ENCODE assay signal across 15 cellular contexts in the genomic region with DNA sequence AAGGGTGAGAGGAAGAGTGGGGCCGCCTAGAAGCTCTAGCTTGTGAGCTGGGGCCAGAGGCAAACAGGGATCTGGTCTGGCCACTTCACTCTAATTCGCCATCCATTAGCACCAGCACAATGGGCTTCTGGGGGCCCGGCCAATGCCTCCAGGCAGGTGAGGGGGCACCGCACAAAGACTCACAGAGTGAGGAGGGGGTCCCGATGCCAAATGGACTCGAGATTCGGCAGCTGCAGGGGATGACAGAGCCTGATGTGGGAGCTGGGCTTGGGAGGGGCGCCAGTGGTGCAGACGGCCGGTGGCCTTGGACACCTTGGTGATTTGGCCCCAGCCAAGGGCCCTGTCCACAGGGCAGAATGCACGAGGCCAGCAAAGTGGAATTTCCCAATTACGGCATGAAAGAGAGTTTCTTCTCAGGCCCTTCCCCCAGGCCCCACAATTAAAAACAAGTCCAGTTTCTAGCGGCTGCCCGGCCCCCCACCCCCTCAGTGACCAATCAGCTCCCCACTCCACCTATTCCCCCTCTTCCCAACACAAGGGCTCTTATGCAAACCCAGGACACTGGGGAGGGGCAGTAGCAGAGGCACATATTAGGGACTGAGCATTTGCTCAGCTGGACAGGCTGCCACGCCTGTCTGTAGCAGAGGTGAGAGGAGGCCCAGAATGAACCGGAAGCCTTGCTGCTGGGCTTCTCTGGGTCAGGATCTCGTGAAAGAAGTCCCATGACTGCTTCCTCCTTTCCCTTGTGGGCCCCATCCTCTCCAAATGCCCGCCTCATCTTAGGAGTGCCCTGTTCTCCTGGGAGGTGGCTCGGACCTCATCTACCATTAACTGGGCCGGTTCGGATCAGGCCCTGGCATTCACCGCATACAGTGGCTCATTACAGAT. TPM values are rescaled to one million over a fixed set of nuclear protein-coding genes. Genes with fewer than 3 reads are reported as not detected.
DNase-seq lines count a peak whose midpoint lies in the region; ATAC-seq and TF ChIP-seq lines count a peak whose summit lies in the region.
"Had no signal": no experiment of that assay in that cellular context is flagged by ENCODE, and none has a peak within 500 bp of the region (broad histone marks: within the 10 kb centered on the region; RNA-seq: fewer than 3 reads in every experiment).

No MANE protein-coding gene starts in this region.

- no peaks in the 10 kb centered on the region for H3K9me3 Mint-ChIP-seq in natural killer cell
- H3K9me3 Mint-ChIP-seq: activated T-cell treated with anti-CD3 and anti-CD28 coated beads, Interleukin-2, amount 50 U/mL, for 72 hours; stimulated activated memory B cell treated with anti-CD40 and anti-IgM and Interleukin-4, amounts not matched to agents 10 μg/mL and 1 μg/mL and 100 μg/mL, for 72 hours had no signal

- H3K9me3 ChIP-seq in prostate gland (no peaks in the 10 kb centered on the region), HAP-1 (no peaks in the 10 kb centered on the region)

- TF ChIP-seq CTCF in prostate gland (IDR thresholded peaks at IDR 0.05) (no peak), natural killer cell (IDR thresholded peaks at IDR 0.05) (no peak)

- H3K27me3 Mint-ChIP-seq in natural killer cell (ENCODE audit: low read depth in 2 of 2) = no peaks in the 10 kb centered on the region
- H3K27me3 Mint-ChIP-seq: stimulated activated memory B cell treated with anti-CD40 and anti-IgM and Interleukin-4, amounts not matched to agents 10 μg/mL and 1 μg/mL and 100 μg/mL, for 72 hours had no signal

- no peak for DNase-seq in Right ventricle myocardium inferior (ENCODE audit: missing footprints)
- no peak for DNase-seq in cardiac septum (ENCODE audit: low spot score)
- peak in 30 of 51 donors; percentile 12 to 80 (median 64) for DNase-seq in hypothalamus (lab: John Stamatoyannopoulos, UW)
- DNase-seq in prostate gland (ENCODE audit: low spot score) = no peak
- no peak for DNase-seq in natural killer cell
- no peak for DNase-seq in HAP-1 (ENCODE audit: low spot score in 2 of 2)
- DNase-seq: activated T-cell treated with anti-CD3 and anti-CD28 coated beads, Interleukin-2, amount 50 U/mL, for 72 hours; effector memory CD4-positive, alpha-beta T cell; EL; NCI-H1436; PC-9; small intestine had no signal

- H3K4me3 ChIP-seq in prostate gland (no peak overlapping the region), HAP-1 (no peak overlapping the region)
- H3K4me3 ChIP-seq: PC-9 had no signal

- intact Hi-C loops in Right ventricle myocardium inferior (cut with DNase I) = no loop called here
- intact Hi-C loops in cardiac septum (cut with DNase I) = no loop called here
- intact Hi-C loops in prostate gland (cut with DNase I) = no loop called here
- intact Hi-C loops in natural killer cell (cut with micrococcal nuclease) = no loop called here

- WGBS in prostate gland = 56% methylated on average over 22 of the region's 22 CpGs

- H3K27ac ChIP-seq in prostate gland = peak overlapping the region; percentile 67 to 78
- H3K27ac ChIP-seq: PC-9 had no signal

- in situ Hi-C loops in HAP-1 (cut with MboI; ENCODE audit: low sequenced_read_pairs) = no loop called here

- H3K36me3 Mint-ChIP-seq in natural killer cell = peaks cover 3% of the 10 kb centered on the region

- H3K4me1 Mint-ChIP-seq in natural killer cell = peaks cover 0 to 6% of the 10 kb centered on the region in 2 donors
- H3K4me1 Mint-ChIP-seq: stimulated activated memory B cell treated with anti-CD40 and anti-IgM and Interleukin-4, amounts not matched to agents 10 μg/mL and 1 μg/mL and 100 μg/mL, for 72 hours had no signal

- H3K27ac Mint-ChIP-seq in natural killer cell = no peak overlapping the region
- H3K27ac Mint-ChIP-seq: activated T-cell treated with anti-CD3 and anti-CD28 coated beads, Interleukin-2, amount 50 U/mL, for 72 hours; stimulated activated memory B cell treated with anti-CD40 and anti-IgM and Interleukin-4, amounts not matched to agents 10 μg/mL and 1 μg/mL and 100 μg/mL, for 72 hours had no signal

- H3K27me3 ChIP-seq in prostate gland (replicated peaks; ENCODE audit: insufficient read depth) (no peaks in the 10 kb centered on the region), HAP-1 (ENCODE audit: low read depth) (no peaks in the 10 kb centered on the region)

- H3K36me3 ChIP-seq in prostate gland (no peaks in the 10 kb centered on the region), HAP-1 (replicated peaks) (no peaks in the 10 kb centered on the region)

- TF ChIP-seq POLR2A in prostate gland (IDR thresholded peaks at IDR 0.05) = no peak

- H3K4me3 Mint-ChIP-seq in natural killer cell = no peak overlapping the region
- H3K4me3 Mint-ChIP-seq: activated T-cell treated with anti-CD3 and anti-CD28 coated beads, Interleukin-2, amount 50 U/mL, for 72 hours; stimulated activated memory B cell treated with anti-CD40 and anti-IgM and Interleukin-4, amounts not matched to agents 10 μg/mL and 1 μg/mL and 100 μg/mL, for 72 hours had no signal

- peaks cover 13% of the 10 kb centered on the region for H3K4me1 ChIP-seq in prostate gland (replicated peaks)
- H3K4me1 ChIP-seq in HAP-1 = no peaks in the 10 kb centered on the region

- ATAC-seq in Right ventricle myocardium inferior (peak; percentile 71), natural killer cell (no peak), GM21786 (IDR thresholded peaks at IDR 0.05; ENCODE audit: unreplicated experiment) (no peak), HG03139 (IDR thresholded peaks at IDR 0.05; ENCODE audit: unreplicated experiment) (no peak)
- ATAC-seq: activated T-cell treated with anti-CD3 and anti-CD28 coated beads, Interleukin-2, amount 50 U/mL, for 72 hours; stimulated activated memory B cell treated with anti-CD40 and anti-IgM and Interleukin-4, amounts not matched to agents 10 μg/mL and 1 μg/mL and 100 μg/mL, for 72 hours had no signal

RNA-seq across cellular contexts. Expression of a gene that starts 39.4 kb away (rescaled TPM):
- total RNA-seq in Right ventricle myocardium inferior (88.4 TPM), cardiac septum (63.4 TPM), prostate gland (10 to 100 TPM; 42.4 to 92.4 TPM), natural killer cell (1 to 10 TPM; 3.8 to 8.8 (median 4.4) TPM)

Comparison
In these comparisons a context has a peak if more than half of its experiments do, and no peak if none do; other contexts are left out.
1. DNase-seq: peak in hypothalamus (30 of 51); none in Right ventricle myocardium inferior (single experiment), cardiac septum (single experiment), prostate gland (single experiment), natural killer cell (single experiment) and HAP-1 (0 of 2).